1 cellular context compared by ENCODE assay signal in the genomic region with DNA sequence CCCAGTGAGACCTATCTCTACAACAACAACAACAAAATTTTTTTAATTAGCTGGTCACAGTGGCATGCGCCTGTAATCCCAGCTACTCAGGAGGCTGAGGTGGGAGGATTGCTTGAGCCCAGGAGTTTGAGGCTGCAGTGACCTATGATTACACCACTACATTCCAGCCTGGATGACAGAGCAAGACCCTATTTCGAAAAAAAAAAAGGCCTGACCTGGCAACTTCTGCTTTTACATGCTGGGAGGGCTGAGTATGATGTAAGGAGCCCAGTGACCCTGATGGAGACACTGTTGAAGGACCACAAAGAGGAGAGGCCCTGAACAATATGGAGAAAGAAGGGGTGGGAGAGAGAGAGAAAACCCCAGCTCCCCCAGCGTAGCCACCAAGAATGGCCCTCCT.
TF ChIP-seq lines count a peak whose summit lies in the region.

No MANE protein-coding gene starts in this region.

TF ChIP-seq in IMR-90, 13 proteins besides CTCF, POLR2A, EP300 and RAD21 (continued from another document):
- TF ChIP-seq, protein P1, sequence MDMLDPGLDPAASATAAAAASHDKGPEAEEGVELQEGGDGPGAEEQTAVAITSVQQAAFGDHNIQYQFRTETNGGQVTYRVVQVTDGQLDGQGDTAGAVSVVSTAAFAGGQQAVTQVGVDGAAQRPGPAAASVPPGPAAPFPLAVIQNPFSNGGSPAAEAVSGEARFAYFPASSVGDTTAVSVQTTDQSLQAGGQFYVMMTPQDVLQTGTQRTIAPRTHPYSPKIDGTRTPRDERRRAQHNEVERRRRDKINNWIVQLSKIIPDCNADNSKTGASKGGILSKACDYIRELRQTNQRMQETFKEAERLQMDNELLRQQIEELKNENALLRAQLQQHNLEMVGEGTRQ (IDR thresholded peaks at IDR 0.05; ENCODE audit: low read depth, low read length): no peak
- TF ChIP-seq SMC3 (IDR thresholded peaks at IDR 0.05; ENCODE audit: low read depth, low read length) (no peak), FOS (IDR thresholded peaks at IDR 0.05; ENCODE audit: low read depth, low read length) (no peak), CEBPB (IDR thresholded peaks at IDR 0.05; ENCODE audit: low read depth, low read length) (no peak), BHLHE40 (IDR thresholded peaks at IDR 0.05; ENCODE audit: low read depth, low read length) (no peak), CHD1 (IDR thresholded peaks at IDR 0.05; ENCODE audit: low read depth, low read length) (no peak), MAZ (IDR thresholded peaks at IDR 0.05; ENCODE audit: borderline replicate concordance, low read depth, low read length) (no peak), MXI1 (IDR thresholded peaks at IDR 0.05; ENCODE audit: borderline replicate concordance, low read depth, low read length) (no peak), MAFK (IDR thresholded peaks at IDR 0.05; ENCODE audit: low read depth, low read length) (no peak), NFE2L2 (IDR thresholded peaks at IDR 0.05; ENCODE audit: low read depth, low read length) (no peak)
TF ChIP-seq in IMR-90: peak in this region for 0.
